28 cellular contexts compared by ENCODE assay signal in genomic region chr9:36021968-36022367, GRCh38.
"Had no signal": no experiment of that assay in that cellular context is flagged by ENCODE, and none has a peak within 500 bp of the region (broad histone marks: within the 10 kb centered on the region; RNA-seq: fewer than 3 reads in every experiment).

No MANE protein-coding gene starts in this region.

- H3K9ac ChIP-seq: neural progenitor cell, parathyroid adenoma had no signal

- H2AFZ ChIP-seq: hepatocyte, parathyroid adenoma had no signal

- ATAC-seq: foreskin keratinocyte; gastroesophageal sphincter; heart left ventricle; left lobe of liver; mucosa of descending colon; naive thymus-derived CD4-positive, alpha-beta T cell; right lobe of liver had no signal

- H3K4me2 ChIP-seq: hepatocyte, neural progenitor cell had no signal

- H3K36me3 ChIP-seq: esophagus muscularis mucosa, gastroesophageal sphincter, heart left ventricle, neural progenitor cell, right lobe of liver, tibial artery had no signal

- H3K9me3 ChIP-seq: esophagus muscularis mucosa, gastroesophageal sphincter, heart left ventricle, mucosa of descending colon, right lobe of liver, testis, tibial artery had no signal

- H3K79me2 ChIP-seq: hepatocyte, parathyroid adenoma had no signal

- H3K27ac ChIP-seq: coronary artery, esophagus muscularis mucosa, foreskin keratinocyte, gastroesophageal sphincter, heart left ventricle, hepatocyte, neural progenitor cell, parathyroid adenoma, right lobe of liver, testis, tibial artery had no signal

- H3K9me3 Mint-ChIP-seq: naive thymus-derived CD4-positive, alpha-beta T cell; nephron; neural progenitor cell; type B pancreatic cell had no signal

- H3K4me3 ChIP-seq: coronary artery, esophagus muscularis mucosa, gastroesophageal sphincter, heart left ventricle, hepatocyte, lung, mucosa of descending colon, neural progenitor cell, right lobe of liver, testis, tibial artery had no signal

- H3K27me3 ChIP-seq: esophagus muscularis mucosa, foreskin keratinocyte, gastroesophageal sphincter, heart left ventricle, hepatocyte, neural progenitor cell, right lobe of liver, testis, tibial artery had no signal

- DNase-seq: dermis blood vessel endothelial cell; effector memory CD4-positive, alpha-beta T cell; foreskin keratinocyte; heart left ventricle; kidney; mesenchymal stem cell; mucosa of descending colon; naive thymus-derived CD4-positive, alpha-beta T cell; right lobe of liver; small intestine; stimulated activated CD4-positive, alpha-beta T cell treated with anti-CD3 and anti-CD28 coated beads, Interleukin-15, amount 100 ng/mL, for 24 hours; stimulated activated CD4-positive, alpha-beta T cell treated with anti-CD3 and anti-CD28 coated beads, Interleukin-2, amount 100 ng/mL, for 48 hours; stimulated activated naive CD4-positive, alpha-beta T cell; substantia nigra; testis; tibial artery had no signal

- H3K4me3 Mint-ChIP-seq: mesothelial cell of epicardium; naive thymus-derived CD4-positive, alpha-beta T cell; nephron; neural progenitor cell; type B pancreatic cell had no signal

- H3K27ac Mint-ChIP-seq: mesothelial cell of epicardium; naive thymus-derived CD4-positive, alpha-beta T cell; neural progenitor cell; progenitor cell of endocrine pancreas; type B pancreatic cell had no signal

- H3K4me1 ChIP-seq: neural progenitor cell, parathyroid adenoma, right lobe of liver, testis, tibial artery had no signal

- H3K36me3 Mint-ChIP-seq: mesothelial cell of epicardium; naive thymus-derived CD4-positive, alpha-beta T cell; neural progenitor cell; type B pancreatic cell had no signal
